Comparison of ENCODE assay signal across 21 cellular contexts in genomic region chr14:74260525-74261233, GRCh38. TPM values are rescaled to one million over a fixed set of nuclear protein-coding genes. Genes with fewer than 3 reads are reported as not detected.
"Had no signal": no experiment of that assay in that cellular context is flagged by ENCODE, and none has a peak within 500 bp of the region (broad histone marks: within the 10 kb centered on the region; RNA-seq: fewer than 3 reads in every experiment).

No MANE protein-coding gene starts in this region.

- H3K36me3 ChIP-seq: SJSA1 had no signal

- DNase-seq: IMR-90, Kasumi-1, MM.1S, NCI-H1092 treated with DMSO at 0.1 percent for 48 hours, NCI-H1436, NCI-H187, NCI-H2029, NCI-H2081 treated with DMSO at 0.1 percent for 48 hours, NCI-H226, NCI-H510A, NCI-H524 treated with DMSO at 0.1 percent for 48 hours, NCI-H774, Right ventricle myocardium superior, RPMI8226, SIG-M5 had no signal

- H3K4me2 ChIP-seq: KMS-11 had no signal

- FAIRE-seq: RCC 7860 had no signal

- H3K9me3 ChIP-seq: SJSA1 had no signal

- H3K4me3 ChIP-seq: SJSA1, SK-N-MC had no signal

- H3K27ac ChIP-seq: HL-60, KMS-11, SJSA1, SK-N-MC had no signal

- H3K9ac ChIP-seq: KMS-11 had no signal

RNA-seq across cellular contexts. Expression of gene VSX2, which starts 21.4 kb away (rescaled TPM):
- total RNA-seq: IMR-90, M059J, Right ventricle myocardium superior, SJSA1 had no signal
- polyA plus RNA-seq: IMR-90 had no signal
